In genomic region chr16:81005644-81006471, GRCh38 we compare ENCODE assay signal across 8 cellular contexts. TPM values are rescaled to one million over a fixed set of nuclear protein-coding genes. Genes with fewer than 3 reads are reported as not detected.
A peak's percentile ranks its signal among the peaks of the same experiment; 100 is the strongest.
DNase-seq lines count a peak whose midpoint lies in the region; ATAC-seq and TF ChIP-seq lines count a peak whose summit lies in the region.

No MANE protein-coding gene starts in this region.

- H3K4me3 ChIP-seq in LNCaP clone FGC (ENCODE audit: low read depth, low read length) = peak overlapping the region; percentile 71
- H3K4me3 ChIP-seq in lung = peak overlapping the region; percentile 98
- peak overlapping the region; percentile 67 to 95 for H3K4me3 ChIP-seq in tibial artery

- peak overlapping the region; percentile 89 to 100 (median 95) for H3K27ac Mint-ChIP-seq in brain

- peak overlapping the region; percentile 81 for H3K9ac ChIP-seq in ES-I3 (ENCODE audit: low read depth, low read length)

- TF ChIP-seq CTCF in LNCaP clone FGC (IDR thresholded peaks at IDR 0.05; ENCODE audit: control insufficient read depth, extremely low read depth, insufficient read depth) (no peak), brain (conservative IDR thresholded peaks at IDR 0.05) (no peak), lung (IDR thresholded peaks at IDR 0.05; ENCODE audit: control extremely low read depth, extremely low read depth) (no peak), tibial artery (IDR thresholded peaks at IDR 0.05) (no peak), GM13976 (IDR thresholded peaks at IDR 0.05; ENCODE audit: borderline replicate concordance, control extremely low read depth, extremely low read depth, insufficient read depth, missing control alignments) (no peak)

- H3K9me3 Mint-ChIP-seq in brain = peaks cover 0 to 4% (median 0%) of the 10 kb centered on the region in 5 experiments

- H3K27ac ChIP-seq in lung (ENCODE audit: low read depth in 1 of 2, low read length in 1 of 2) = peak overlapping the region; percentile 95
- H3K27ac ChIP-seq in tibial artery = peak overlapping the region; percentile 94 to 98

- H3K27me3 ChIP-seq in lung (ENCODE audit: control insufficient read depth, insufficient read depth) (no peaks in the 10 kb centered on the region), tibial artery (no peaks in the 10 kb centered on the region)

- in situ Hi-C loops in GM13976 (cut with MboI; ENCODE audit: low sequenced_read_pairs, unreplicated experiment) = no loop called here

- H3K4me1 ChIP-seq in ES-I3 (ENCODE audit: insufficient read depth, low read length) = no peaks in the 10 kb centered on the region; the same call in 1 of the 2 replicates
- H3K4me1 ChIP-seq in lung (ENCODE audit: control insufficient read depth in 2 of 2, insufficient read depth in 2 of 2, low read length in 2 of 2) = peaks cover 9% of the 10 kb centered on the region in 2 donors
- peaks cover 0 to 21% (median 17%) of the 10 kb centered on the region in 4 donors for H3K4me1 ChIP-seq in tibial artery

- peaks cover under 1% of the 10 kb centered on the region for H3K36me3 Mint-ChIP-seq in brain

- DNase-seq in LNCaP clone FGC (ENCODE audit: low read depth) (no peak), lung (ENCODE audit: low spot score) (no peak), tibial artery (no peak), ecto neural progenitor cell (ENCODE audit: low spot score) (no peak), GM13976 (ENCODE audit: low spot score) (no peak)

- H3K4me1 Mint-ChIP-seq in brain = peaks cover 51% of the 10 kb centered on the region

- H3K36me3 ChIP-seq in ES-I3 (ENCODE audit: insufficient read depth, low read length) = no peaks in the 10 kb centered on the region
- no peaks in the 10 kb centered on the region for H3K36me3 ChIP-seq in lung (ENCODE audit: control insufficient read depth in 2 of 2, insufficient read depth in 2 of 2, low read length in 2 of 2)
- no peaks in the 10 kb centered on the region for H3K36me3 ChIP-seq in tibial artery

- H3K27me3 Mint-ChIP-seq in brain = peaks cover 10% of the 10 kb centered on the region

- ATAC-seq in lung (ENCODE audit: insufficient read depth, low FRiP score) (no peak), HG03432 (IDR thresholded peaks at IDR 0.05; ENCODE audit: unreplicated experiment) (no peak)

- WGBS in lung, 2 donors = 13 to 23% methylated on average over 27 of the region's 27 CpGs

- H3K4me3 Mint-ChIP-seq in brain = peak overlapping the region; percentile 93 to 100 (median 95)

- H3K9me3 ChIP-seq in ES-I3 (ENCODE audit: control insufficient read depth, insufficient read depth, low read length) (no peaks in the 10 kb centered on the region), lung (ENCODE audit: control insufficient read depth in 2 of 2, insufficient read depth in 1 of 2, low read length in 1 of 2) (peaks cover 0 to 1% of the 10 kb centered on the region in 2 donors), tibial artery (no peaks in the 10 kb centered on the region)

- intact Hi-C loops in tibial artery (cut with DNase I; ENCODE audit: low total_unique reads) = loop anchor here (2.0 to 5.0 kb wide), 2 partner anchors 71 to 176 kb away; partner anchors contain the start of gene C16orf46

RNA-seq across cellular contexts. Expression of gene CMC2, which starts 0.8 kb away (rescaled TPM):
- 95.9 TPM for polyA plus RNA-seq in brain (ENCODE audit: insufficient read depth, low read depth, low replicate concordance)
- 10 to 100 TPM; 27.3 to 35.3 TPM for total RNA-seq in lung
- 10 to 100 TPM; 53.4 to 60.8 TPM for polyA plus RNA-seq in lung

RNA-seq across cellular contexts. Expression of gene CENPN, which starts 1.2 kb away (rescaled TPM):
- polyA plus RNA-seq in brain (ENCODE audit: insufficient read depth, low read depth, low replicate concordance) = 27.3 TPM
- total RNA-seq in lung = 1 to 10 TPM; 7.4 to 9.5 TPM
- polyA plus RNA-seq in lung = 1 to 10 TPM; 3.8 to 4.5 TPM

RNA-seq across cellular contexts. Expression of gene ATMIN, which starts 29.8 kb away (rescaled TPM):
- polyA plus RNA-seq in brain (ENCODE audit: insufficient read depth, low read depth, low replicate concordance) (29.1 TPM), lung (10 to 100 TPM; 11.6 to 11.8 TPM)
- total RNA-seq in lung = 10 to 100 TPM; 26.3 to 28.8 TPM
